28 cellular contexts compared by ENCODE assay signal in the genomic region with DNA sequence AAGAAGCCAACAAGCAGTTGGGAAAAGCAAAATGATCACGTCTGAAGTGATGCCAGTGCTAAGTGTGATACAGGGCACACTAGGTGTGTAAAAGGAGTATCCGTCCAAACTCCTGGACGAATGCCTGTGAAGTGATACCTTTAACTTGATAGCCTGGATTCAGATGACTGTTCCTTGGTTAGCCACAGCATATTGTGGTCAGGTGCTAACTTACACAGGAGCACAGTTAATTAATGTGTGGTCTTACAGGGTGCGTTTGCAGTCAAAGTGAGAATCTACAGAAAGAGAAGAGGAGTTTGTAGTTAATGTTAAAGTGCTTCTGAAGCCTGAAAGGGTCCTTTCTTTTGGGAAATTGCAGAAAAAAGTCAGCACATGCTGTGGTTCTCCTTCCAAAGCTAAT.
DNase-seq lines count a peak whose midpoint lies in the region; ATAC-seq, FAIRE-seq and TF ChIP-seq lines count a peak whose summit lies in the region.
"Had no signal": no experiment of that assay in that cellular context is flagged by ENCODE, and none has a peak within 500 bp of the region (broad histone marks: within the 10 kb centered on the region; RNA-seq: fewer than 3 reads in every experiment).

No MANE protein-coding gene starts in this region.

- H2AK5ac ChIP-seq in trophoblast cell (ENCODE audit: low read length) = no peak overlapping the region

- peak overlapping the region; percentile 49 for H3K23ac ChIP-seq in trophoblast cell (ENCODE audit: low read length)

- H2BK5ac ChIP-seq in trophoblast cell (ENCODE audit: low read depth, low read length, poor library complexity) = no peak overlapping the region

- H4K8ac ChIP-seq in trophoblast cell (ENCODE audit: low read depth, low read length) = no peak overlapping the region

- H4K12ac ChIP-seq in trophoblast cell (ENCODE audit: low read depth, low read length) = no peak overlapping the region

- no peak overlapping the region for H2BK12ac ChIP-seq in trophoblast cell (ENCODE audit: low read length)

- no peak overlapping the region for H3K4ac ChIP-seq in trophoblast cell (ENCODE audit: low read depth, low read length)

- H3K36me3 ChIP-seq in trophoblast cell (ENCODE audit: control insufficient read depth in 1 of 2, insufficient read depth in 2 of 2, low read length in 2 of 2) = no peaks in the 10 kb centered on the region
- H3K36me3 ChIP-seq in CD4-positive, alpha-beta memory T cell (ENCODE audit: insufficient read depth, low read length) = no peaks in the 10 kb centered on the region
- H3K36me3 ChIP-seq: left ventricle myocardium inferior, SJSA1, transverse colon had no signal

- H3K4me3 Mint-ChIP-seq in brain = no peak overlapping the region
- no peak overlapping the region for H3K4me3 Mint-ChIP-seq in CD4-positive, alpha-beta memory T cell
- H3K4me3 Mint-ChIP-seq: activated CD4-positive, alpha-beta memory T cell treated with anti-CD3 and anti-CD28 coated beads for 36 hours; activated naive CD8-positive, alpha-beta T cell; mesothelial cell of epicardium; naive thymus-derived CD4-positive, alpha-beta T cell had no signal

- no peaks in the 10 kb centered on the region for H3K4me1 ChIP-seq in trophoblast cell (ENCODE audit: control insufficient read depth in 1 of 2, insufficient read depth in 2 of 2, low read length in 2 of 2)
- H3K4me1 ChIP-seq in CD4-positive, alpha-beta memory T cell (ENCODE audit: insufficient read depth, low read length) = no peaks in the 10 kb centered on the region
- H3K4me1 ChIP-seq: body of pancreas had no signal

- peak overlapping the region; percentile 40 for H3K9ac ChIP-seq in trophoblast cell (ENCODE audit: low read length)
- H3K9ac ChIP-seq: BLaER1 treated with 17β-estradiol and CSF1 and Interleukin-3, amounts not matched to agents 10 nM and 100 nM had no signal

- H3K27ac Mint-ChIP-seq in brain = peak overlapping the region in 3 of 5 experiments; percentile 59 to 75 (median 62)
- no peak overlapping the region for H3K27ac Mint-ChIP-seq in CD4-positive, alpha-beta memory T cell
- H3K27ac Mint-ChIP-seq: activated CD4-positive, alpha-beta memory T cell treated with anti-CD3 and anti-CD28 coated beads for 36 hours; activated naive CD8-positive, alpha-beta T cell; mesothelial cell of epicardium; naive thymus-derived CD4-positive, alpha-beta T cell had no signal

- no peaks in the 10 kb centered on the region for H3K79me2 ChIP-seq in trophoblast cell (ENCODE audit: control insufficient read depth, insufficient read depth, low read length, poor library complexity)

- no peaks in the 10 kb centered on the region for H3K27me3 ChIP-seq in trophoblast cell (ENCODE audit: insufficient read depth, low read length)
- H3K27me3 ChIP-seq in CD4-positive, alpha-beta memory T cell (ENCODE audit: insufficient read depth, low read length) = no peaks in the 10 kb centered on the region
- H3K27me3 ChIP-seq: BLaER1 treated with 17β-estradiol and CSF1 and Interleukin-3, amounts not matched to agents 10 nM and 100 nM; body of pancreas; dorsolateral prefrontal cortex; SJSA1; transverse colon had no signal

- DNase-seq in HTR-8/SVneo (ENCODE audit: insufficient read length, low spot score) (no peak), trophoblast cell (no peak), hippocampal formation (lab: John Stamatoyannopoulos, UW) (no peak)
- no peak for DNase-seq in CD4-positive, alpha-beta memory T cell
- no peak for DNase-seq in activated CD4-positive, alpha-beta T cell treated with anti-CD3 and anti-CD28 coated beads for 48 hours
- DNase-seq: activated CD4-positive, alpha-beta memory T cell treated with anti-CD3 and anti-CD28 coated beads for 36 hours; activated CD4-positive, CD25-positive, alpha-beta regulatory T cell; body of pancreas; cerebellar nuclear complex; COR-L47; dorsolateral prefrontal cortex; GDM1; left ventricle myocardium inferior; naive thymus-derived CD4-positive, alpha-beta T cell; NCI-H1105; NCI-H1930; NCI-H2227 treated with DMSO at 0.1 percent for 48 hours; occipital lobe; retina; small intestine; transverse colon had no signal

- no peaks in the 10 kb centered on the region for H3K9me3 ChIP-seq in trophoblast cell (ENCODE audit: insufficient read depth, low read depth, low read length)
- H3K9me3 ChIP-seq in CD4-positive, alpha-beta memory T cell (ENCODE audit: control insufficient read depth in 1 of 2, low read length in 2 of 2) = no peaks in the 10 kb centered on the region
- H3K9me3 ChIP-seq: body of pancreas, SJSA1, transverse colon had no signal

- POLR2A ChIA-PET in CD4-positive, alpha-beta memory T cell (lab: Charles Lee; ENCODE audit: partially characterized antibody) = no interaction called here

- ATAC-seq in GM19351 (IDR thresholded peaks at IDR 0.05; ENCODE audit: unreplicated experiment) = peak; percentile 43
- ATAC-seq: body of pancreas; naive thymus-derived CD4-positive, alpha-beta T cell had no signal

- peaks cover 62% of the 10 kb centered on the region for H3K4me1 Mint-ChIP-seq in brain
- peaks cover 0 to 6% (median under 1%) of the 10 kb centered on the region in 4 donors for H3K4me1 Mint-ChIP-seq in CD4-positive, alpha-beta memory T cell
- H3K4me1 Mint-ChIP-seq: naive thymus-derived CD4-positive, alpha-beta T cell had no signal

- peaks cover 50% of the 10 kb centered on the region for H3K36me3 Mint-ChIP-seq in brain
- H3K36me3 Mint-ChIP-seq in CD4-positive, alpha-beta memory T cell = no peaks in the 10 kb centered on the region
- H3K36me3 Mint-ChIP-seq: activated CD4-positive, alpha-beta memory T cell treated with anti-CD3 and anti-CD28 coated beads for 36 hours; activated naive CD8-positive, alpha-beta T cell; naive thymus-derived CD4-positive, alpha-beta T cell had no signal

- peak; percentile 9 for FAIRE-seq in HTR-8/SVneo (lab: Jason Lieb, UNC)
- FAIRE-seq: GM18507, small intestine had no signal

- H3K18ac ChIP-seq in trophoblast cell (ENCODE audit: low read length) = no peak overlapping the region

- no peak overlapping the region for H3K4me3 ChIP-seq in trophoblast cell (ENCODE audit: low read depth, low read length)
- H3K4me3 ChIP-seq in CD4-positive, alpha-beta memory T cell (ENCODE audit: low read length in 2 of 2) = no peak overlapping the region
- H3K4me3 ChIP-seq: BLaER1 treated with 17β-estradiol and CSF1 and Interleukin-3, amounts not matched to agents 10 nM and 100 nM; body of pancreas; dorsolateral prefrontal cortex; left ventricle myocardium inferior; SJSA1; transverse colon had no signal

- no peaks in the 10 kb centered on the region for H3K79me1 ChIP-seq in trophoblast cell (ENCODE audit: low read length)

- no peak overlapping the region for H3K14ac ChIP-seq in trophoblast cell (ENCODE audit: low read length)

- no peak overlapping the region for H4K91ac ChIP-seq in trophoblast cell (ENCODE audit: low read depth, low read length)

- H3K27me3 Mint-ChIP-seq in brain = no peaks in the 10 kb centered on the region
- peaks cover 0 to 3% of the 10 kb centered on the region in 2 donors for H3K27me3 Mint-ChIP-seq in CD4-positive, alpha-beta memory T cell
- H3K27me3 Mint-ChIP-seq: activated CD4-positive, alpha-beta memory T cell treated with anti-CD3 and anti-CD28 coated beads for 36 hours; activated naive CD8-positive, alpha-beta T cell had no signal

- intact Hi-C loops in CD4-positive, alpha-beta memory T cell (cut with micrococcal nuclease) = no loop called here

- no peak for TF ChIP-seq CTCF in brain (conservative IDR thresholded peaks at IDR 0.05)

- H2AFZ ChIP-seq in trophoblast cell (ENCODE audit: insufficient read depth, low read length, poor library complexity) = no peak overlapping the region

- CTCF ChIA-PET in CD4-positive, alpha-beta memory T cell (lab: Charles Lee; ENCODE audit: partially characterized antibody) = no interaction called here

- no peak overlapping the region for H3K4me2 ChIP-seq in trophoblast cell (ENCODE audit: low read length)
- H3K4me2 ChIP-seq: BLaER1 treated with 17β-estradiol and CSF1 and Interleukin-3, amounts not matched to agents 10 nM and 100 nM had no signal

- H3K27ac ChIP-seq in trophoblast cell (ENCODE audit: low read depth, low read length) = no peak overlapping the region
- no peak overlapping the region for H3K27ac ChIP-seq in CD4-positive, alpha-beta memory T cell (ENCODE audit: low read depth, low read length)
- H3K27ac ChIP-seq: BLaER1 treated with 17β-estradiol and CSF1 and Interleukin-3, amounts not matched to agents 10 nM and 100 nM; body of pancreas; left ventricle myocardium inferior; SJSA1; transverse colon had no signal

- no CpG with 5 or more reads among the region's 4 CpGs for WGBS in trophoblast cell (ENCODE audit: extremely low coverage, insufficient coverage, insufficient read length)

- no peak overlapping the region for H2BK120ac ChIP-seq in trophoblast cell (ENCODE audit: insufficient read depth, low read length, poor library complexity)

- H3K9me3 Mint-ChIP-seq in brain = peaks cover 8 to 17% (median 9%) of the 10 kb centered on the region in 5 experiments
- H3K9me3 Mint-ChIP-seq in CD4-positive, alpha-beta memory T cell = peaks cover 0 to 2% (median 0%) of the 10 kb centered on the region in 8 donors

Comparison
In these comparisons a context has a peak if more than half of its experiments do, and no peak if none do; other contexts are left out.
1. H3K27ac Mint-ChIP-seq: peak in brain (3 of 5); none in CD4-positive, alpha-beta memory T cell (0 of 7).